In the genomic region with DNA sequence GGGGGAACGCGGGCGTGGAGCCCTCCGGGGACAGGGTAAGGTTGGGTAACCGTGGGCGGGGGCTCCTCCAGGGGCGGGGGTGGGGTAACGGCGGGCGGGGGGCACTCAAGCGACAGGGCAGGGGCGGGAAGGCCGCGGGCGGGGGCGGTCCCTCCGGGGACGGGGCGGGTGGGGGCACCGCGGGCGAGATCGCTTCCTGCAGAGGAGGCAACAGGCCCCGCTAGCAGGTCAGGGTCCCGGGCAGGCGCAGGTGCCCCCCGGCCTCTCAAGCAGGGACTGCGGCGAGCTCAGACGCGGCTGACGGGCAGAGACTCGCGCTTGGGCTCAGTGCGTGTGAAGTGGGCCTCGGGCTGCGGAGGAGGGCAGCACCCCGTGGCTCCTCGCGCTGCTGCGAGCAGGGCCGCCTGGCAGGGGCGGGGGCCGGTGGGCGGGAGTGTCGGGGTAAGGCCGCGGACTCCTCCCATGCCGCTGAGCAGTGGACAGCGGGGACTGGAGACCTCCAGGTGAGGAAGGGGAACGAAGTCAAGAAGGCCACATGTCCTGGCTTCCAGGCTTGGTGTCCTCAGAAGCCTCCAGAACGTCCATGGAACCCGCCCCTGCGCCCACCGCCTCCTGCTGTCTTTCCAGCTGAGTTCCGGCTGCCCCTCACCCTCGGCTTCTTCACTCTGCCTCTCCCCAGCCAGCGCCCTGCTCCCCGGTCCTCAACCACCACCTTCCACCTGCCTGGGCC, we compare ENCODE assay signal across 2 cellular contexts.
TF ChIP-seq lines count a peak whose summit lies in the region.

No MANE protein-coding gene starts in this region.

TF ChIP-seq in WTC11, 78 proteins besides CTCF, POLR2A, EP300 and RAD21 (continued from another document):
- TF ChIP-seq ZBTB21 (CRISPR knock-in tag; IDR thresholded peaks at IDR 0.05; ENCODE audit: borderline replicate concordance) (no peak), MAX (CRISPR knock-in tag; IDR thresholded peaks at IDR 0.05) (peak; percentile 39; the same call in 1 of the 2 replicates), IRF2 (CRISPR knock-in tag; IDR thresholded peaks at IDR 0.05; ENCODE audit: borderline replicate concordance, low read depth) (no peak)
- TF ChIP-seq, protein P1, sequence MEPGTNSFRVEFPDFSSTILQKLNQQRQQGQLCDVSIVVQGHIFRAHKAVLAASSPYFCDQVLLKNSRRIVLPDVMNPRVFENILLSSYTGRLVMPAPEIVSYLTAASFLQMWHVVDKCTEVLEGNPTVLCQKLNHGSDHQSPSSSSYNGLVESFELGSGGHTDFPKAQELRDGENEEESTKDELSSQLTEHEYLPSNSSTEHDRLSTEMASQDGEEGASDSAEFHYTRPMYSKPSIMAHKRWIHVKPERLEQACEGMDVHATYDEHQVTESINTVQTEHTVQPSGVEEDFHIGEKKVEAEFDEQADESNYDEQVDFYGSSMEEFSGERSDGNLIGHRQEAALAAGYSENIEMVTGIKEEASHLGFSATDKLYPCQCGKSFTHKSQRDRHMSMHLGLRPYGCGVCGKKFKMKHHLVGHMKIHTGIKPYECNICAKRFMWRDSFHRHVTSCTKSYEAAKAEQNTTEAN (CRISPR knock-in tag; IDR thresholded peaks at IDR 0.05), result 0 out of 2 replicates have a peak, but pooled peaks have one; percentile 36

TF ChIP-seq in HepG2, 621 proteins besides CTCF, POLR2A, EP300 and RAD21 (continued from another document and continues in another):
- TF ChIP-seq, protein P2, sequence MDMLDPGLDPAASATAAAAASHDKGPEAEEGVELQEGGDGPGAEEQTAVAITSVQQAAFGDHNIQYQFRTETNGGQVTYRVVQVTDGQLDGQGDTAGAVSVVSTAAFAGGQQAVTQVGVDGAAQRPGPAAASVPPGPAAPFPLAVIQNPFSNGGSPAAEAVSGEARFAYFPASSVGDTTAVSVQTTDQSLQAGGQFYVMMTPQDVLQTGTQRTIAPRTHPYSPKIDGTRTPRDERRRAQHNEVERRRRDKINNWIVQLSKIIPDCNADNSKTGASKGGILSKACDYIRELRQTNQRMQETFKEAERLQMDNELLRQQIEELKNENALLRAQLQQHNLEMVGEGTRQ (IDR thresholded peaks at IDR 0.05; ENCODE audit: low read depth, low read length), result no peak
- TF ChIP-seq, protein P2 (CRISPR knock-in tag; IDR thresholded peaks at IDR 0.05; ENCODE audit: borderline replicate concordance), result no peak
- TF ChIP-seq ARNTL (CRISPR knock-in tag; IDR thresholded peaks at IDR 0.05) (no peak; the same call in 1 of the 2 replicates), FOXK1 (CRISPR knock-in tag; IDR thresholded peaks at IDR 0.05; ENCODE audit: borderline replicate concordance, low read depth) (no peak), ERF (CRISPR knock-in tag; IDR thresholded peaks at IDR 0.05) (peak; percentile 45; the same call in 1 of the 2 replicates), IRF9 (CRISPR knock-in tag; IDR thresholded peaks at IDR 0.05; ENCODE audit: borderline replicate concordance) (peak; percentile 47; the same call in 1 of the 2 replicates), ZNF749 (CRISPR knock-in tag; IDR thresholded peaks at IDR 0.05; ENCODE audit: borderline replicate concordance) (peak; percentile 82; the same call in 1 of the 2 replicates), HNRNPL (IDR thresholded peaks at IDR 0.05; ENCODE audit: low read depth, low read length) (no peak), BORCS8-MEF2B (CRISPR knock-in tag; IDR thresholded peaks at IDR 0.05) (peak; percentile 28; the same call in 1 of the 2 replicates), JARID2 (CRISPR knock-in tag; IDR thresholded peaks at IDR 0.05; ENCODE audit: insufficient replicate concordance) (no peak), FOXO4 (CRISPR knock-in tag; conservative IDR thresholded peaks at IDR 0.05) (no peak), ZSCAN31 (CRISPR knock-in tag; IDR thresholded peaks at IDR 0.05; ENCODE audit: low read depth) (peak; percentile 15; the same call in 1 of the 2 replicates), HNRNPH1 (optimal IDR thresholded peaks at IDR 0.05; ENCODE audit: low read depth, low read length) (no peak), GPBP1L1 (CRISPR knock-in tag; IDR thresholded peaks at IDR 0.05) (no peak), SP5 (CRISPR knock-in tag; IDR thresholded peaks at IDR 0.05; ENCODE audit: borderline replicate concordance, low read depth) (0 out of 2 replicates have a peak, but pooled peaks have one; percentile 40), ZMAT3 (CRISPR knock-in tag; conservative IDR thresholded peaks at IDR 0.05) (peak; percentile 80; the same call in 1 of the 2 replicates), ARID2 (CRISPR knock-in tag; IDR thresholded peaks at IDR 0.05; ENCODE audit: borderline replicate concordance) (peak; percentile 62; the same call in 1 of the 2 replicates), ZFP82 (CRISPR knock-in tag; IDR thresholded peaks at IDR 0.05; ENCODE audit: borderline replicate concordance) (no peak), ZBTB46 (CRISPR knock-in tag; IDR thresholded peaks at IDR 0.05; ENCODE audit: borderline replicate concordance) (peak; percentile 58; the same call in 1 of the 2 replicates), RELA (CRISPR knock-in tag; IDR thresholded peaks at IDR 0.05) (no peak), SOX13 (IDR thresholded peaks at IDR 0.05) (no peak), SOX13 (CRISPR knock-in tag; conservative IDR thresholded peaks at IDR 0.05 in 1 of 2, IDR thresholded peaks at IDR 0.05 in 1 of 2) (no peak), GTF3A (CRISPR knock-in tag; conservative IDR thresholded peaks at IDR 0.05) (no peak), ZNF337 (CRISPR knock-in tag; IDR thresholded peaks at IDR 0.05; ENCODE audit: borderline replicate concordance, low read depth) (no peak), ATAD3A (CRISPR knock-in tag; IDR thresholded peaks at IDR 0.05) (no peak), HNRNPLL (IDR thresholded peaks at IDR 0.05; ENCODE audit: low read depth, low read length, poor library complexity, severe bottlenecking) (peak; percentile 6), ZNF607 (CRISPR knock-in tag; IDR thresholded peaks at IDR 0.05; ENCODE audit: borderline replicate concordance) (0 out of 2 replicates have a peak, but pooled peaks have one; percentile 66)
- TF ChIP-seq, protein P3, sequence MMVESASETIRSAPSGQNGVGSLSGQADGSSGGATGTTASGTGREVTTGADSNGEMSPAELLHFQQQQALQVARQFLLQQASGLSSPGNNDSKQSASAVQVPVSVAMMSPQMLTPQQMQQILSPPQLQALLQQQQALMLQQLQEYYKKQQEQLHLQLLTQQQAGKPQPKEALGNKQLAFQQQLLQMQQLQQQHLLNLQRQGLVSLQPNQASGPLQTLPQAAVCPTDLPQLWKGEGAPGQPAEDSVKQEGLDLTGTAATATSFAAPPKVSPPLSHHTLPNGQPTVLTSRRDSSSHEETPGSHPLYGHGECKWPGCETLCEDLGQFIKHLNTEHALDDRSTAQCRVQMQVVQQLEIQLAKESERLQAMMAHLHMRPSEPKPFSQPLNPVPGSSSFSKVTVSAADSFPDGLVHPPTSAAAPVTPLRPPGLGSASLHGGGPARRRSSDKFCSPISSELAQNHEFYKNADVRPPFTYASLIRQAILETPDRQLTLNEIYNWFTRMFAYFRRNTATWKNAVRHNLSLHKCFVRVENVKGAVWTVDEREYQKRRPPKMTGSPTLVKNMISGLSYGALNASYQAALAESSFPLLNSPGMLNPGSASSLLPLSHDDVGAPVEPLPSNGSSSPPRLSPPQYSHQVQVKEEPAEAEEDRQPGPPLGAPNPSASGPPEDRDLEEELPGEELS (CRISPR knock-in tag; IDR thresholded peaks at IDR 0.05), result no peak
- TF ChIP-seq, protein P4, sequence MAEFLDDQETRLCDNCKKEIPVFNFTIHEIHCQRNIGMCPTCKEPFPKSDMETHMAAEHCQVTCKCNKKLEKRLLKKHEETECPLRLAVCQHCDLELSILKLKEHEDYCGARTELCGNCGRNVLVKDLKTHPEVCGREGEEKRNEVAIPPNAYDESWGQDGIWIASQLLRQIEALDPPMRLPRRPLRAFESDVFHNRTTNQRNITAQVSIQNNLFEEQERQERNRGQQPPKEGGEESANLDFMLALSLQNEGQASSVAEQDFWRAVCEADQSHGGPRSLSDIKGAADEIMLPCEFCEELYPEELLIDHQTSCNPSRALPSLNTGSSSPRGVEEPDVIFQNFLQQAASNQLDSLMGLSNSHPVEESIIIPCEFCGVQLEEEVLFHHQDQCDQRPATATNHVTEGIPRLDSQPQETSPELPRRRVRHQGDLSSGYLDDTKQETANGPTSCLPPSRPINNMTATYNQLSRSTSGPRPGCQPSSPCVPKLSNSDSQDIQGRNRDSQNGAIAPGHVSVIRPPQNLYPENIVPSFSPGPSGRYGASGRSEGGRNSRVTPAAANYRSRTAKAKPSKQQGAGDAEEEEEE (CRISPR knock-in tag; IDR thresholded peaks at IDR 0.05; ENCODE audit: borderline replicate concordance), result no peak
- TF ChIP-seq, protein P5, sequence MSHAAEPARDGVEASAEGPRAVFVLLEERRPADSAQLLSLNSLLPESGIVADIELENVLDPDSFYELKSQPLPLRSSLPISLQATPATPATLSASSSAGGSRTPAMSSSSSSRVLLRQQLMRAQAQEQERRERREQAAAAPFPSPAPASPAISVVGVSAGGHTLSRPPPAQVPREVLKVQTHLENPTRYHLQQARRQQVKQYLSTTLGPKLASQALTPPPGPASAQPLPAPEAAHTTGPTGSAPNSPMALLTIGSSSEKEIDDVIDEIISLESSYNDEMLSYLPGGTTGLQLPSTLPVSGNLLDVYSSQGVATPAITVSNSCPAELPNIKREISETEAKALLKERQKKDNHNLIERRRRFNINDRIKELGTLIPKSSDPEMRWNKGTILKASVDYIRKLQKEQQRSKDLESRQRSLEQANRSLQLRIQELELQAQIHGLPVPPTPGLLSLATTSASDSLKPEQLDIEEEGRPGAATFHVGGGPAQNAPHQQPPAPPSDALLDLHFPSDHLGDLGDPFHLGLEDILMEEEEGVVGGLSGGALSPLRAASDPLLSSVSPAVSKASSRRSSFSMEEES (CRISPR knock-in tag; IDR thresholded peaks at IDR 0.05), result no peak
- TF ChIP-seq, protein P6, sequence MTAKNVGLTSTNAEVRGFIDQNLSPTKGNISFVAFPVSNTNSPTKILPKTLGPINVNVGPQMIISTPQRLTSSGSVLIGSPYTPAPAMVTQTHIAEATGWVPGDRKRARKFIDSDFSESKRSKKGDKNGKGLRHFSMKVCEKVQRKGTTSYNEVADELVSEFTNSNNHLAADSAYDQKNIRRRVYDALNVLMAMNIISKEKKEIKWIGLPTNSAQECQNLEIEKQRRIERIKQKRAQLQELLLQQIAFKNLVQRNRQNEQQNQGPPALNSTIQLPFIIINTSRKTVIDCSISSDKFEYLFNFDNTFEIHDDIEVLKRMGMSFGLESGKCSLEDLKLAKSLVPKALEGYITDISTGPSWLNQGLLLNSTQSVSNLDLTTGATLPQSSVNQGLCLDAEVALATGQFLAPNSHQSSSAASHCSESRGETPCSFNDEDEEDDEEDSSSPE (CRISPR knock-in tag; IDR thresholded peaks at IDR 0.05), result peak; percentile 29; the same call in 1 of the 2 replicates
- TF ChIP-seq, protein P7, sequence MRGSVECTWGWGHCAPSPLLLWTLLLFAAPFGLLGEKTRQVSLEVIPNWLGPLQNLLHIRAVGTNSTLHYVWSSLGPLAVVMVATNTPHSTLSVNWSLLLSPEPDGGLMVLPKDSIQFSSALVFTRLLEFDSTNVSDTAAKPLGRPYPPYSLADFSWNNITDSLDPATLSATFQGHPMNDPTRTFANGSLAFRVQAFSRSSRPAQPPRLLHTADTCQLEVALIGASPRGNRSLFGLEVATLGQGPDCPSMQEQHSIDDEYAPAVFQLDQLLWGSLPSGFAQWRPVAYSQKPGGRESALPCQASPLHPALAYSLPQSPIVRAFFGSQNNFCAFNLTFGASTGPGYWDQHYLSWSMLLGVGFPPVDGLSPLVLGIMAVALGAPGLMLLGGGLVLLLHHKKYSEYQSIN (CRISPR knock-in tag; IDR thresholded peaks at IDR 0.05; ENCODE audit: borderline replicate concordance), result no peak
